ENCODE assay signal across 9 cellular contexts in the genomic region with DNA sequence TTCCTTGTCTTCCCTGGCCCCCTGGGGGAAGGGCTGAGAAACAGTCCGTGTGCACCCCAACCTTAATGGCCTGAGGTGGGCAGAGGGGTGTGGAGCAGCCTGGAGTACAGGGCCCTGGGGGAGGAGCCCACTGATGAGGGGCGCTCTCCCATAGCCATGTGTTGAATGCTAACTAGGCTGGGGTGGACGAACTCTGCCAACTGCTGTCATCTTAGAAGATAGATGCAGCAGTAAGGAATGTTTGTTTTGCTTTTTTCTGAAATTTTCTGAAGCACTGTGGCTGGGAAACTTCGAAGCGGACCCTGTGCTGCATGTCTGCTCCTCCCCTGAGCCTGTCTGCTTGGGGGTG. TPM values are rescaled to one million over a fixed set of nuclear protein-coding genes. Genes with fewer than 3 reads are reported as not detected.
A peak's percentile ranks its signal among the peaks of the same experiment; 100 is the strongest.
DNase-seq lines count a peak whose midpoint lies in the region; ATAC-seq and TF ChIP-seq lines count a peak whose summit lies in the region.
"Had no signal": no experiment of that assay in that cellular context is flagged by ENCODE, and none has a peak within 500 bp of the region (broad histone marks: within the 10 kb centered on the region; RNA-seq: fewer than 3 reads in every experiment).

No MANE protein-coding gene starts in this region.

- peaks cover 25 to 37% of the 10 kb centered on the region in 2 donors for H3K36me3 ChIP-seq in ascending aorta

- TF ChIP-seq CTCF in ascending aorta (IDR thresholded peaks at IDR 0.05), result no peak
- no peak for TF ChIP-seq CTCF in GM10248 (IDR thresholded peaks at IDR 0.05; ENCODE audit: control extremely low read depth, extremely low read depth, low read depth, missing control alignments)

- CTCF ChIA-PET in GM10248 (lab: Yijun Ruan, JAX), result interaction anchor here (1.4 to 4.7 kb wide), 3 partner anchors 13 to 128 kb away, joined by 3 to 14 read pairs (median 12); no protein-coding TSS in a partner anchor

- no peaks in the 10 kb centered on the region for H3K9me3 ChIP-seq in ascending aorta

- H3K4me1 ChIP-seq in ascending aorta, result peaks cover 11 to 38% of the 10 kb centered on the region in 2 donors

- DNase-seq in NCI-H1092 treated with DMSO at 0.1 percent for 48 hours (lab: John Stamatoyannopoulos, UW) (peak; percentile 22), NCI-H1092 (lab: John Stamatoyannopoulos, UW) (no peak), ascending aorta (ENCODE audit: low spot score in 2 of 2) (no peak), left kidney (ENCODE audit: low read depth, low spot score) (peak; percentile 70), substantia nigra (lab: John Stamatoyannopoulos, UW) (no peak), NCI-H2029 treated with DMSO at 0.1 percent for 48 hours (lab: John Stamatoyannopoulos, UW) (no peak), GM10248 (ENCODE audit: extremely low spot score) (no peak)
- DNase-seq: activated CD4-positive, alpha-beta T cell treated with anti-CD3 and anti-CD28 coated beads, Interleukin-2, amount 50 U/mL, for 1 hour had no signal

- ATAC-seq in GM19452 (IDR thresholded peaks at IDR 0.05; ENCODE audit: unreplicated experiment), result no peak

- H3K27ac ChIP-seq in ascending aorta (peak overlapping the region; percentile 58 to 78), substantia nigra (ENCODE audit: low read depth, low read length, poor library complexity, severe bottlenecking) (peak overlapping the region; percentile 69)

- H3K27me3 ChIP-seq in ascending aorta, result no peaks in the 10 kb centered on the region

- intact Hi-C loops in ascending aorta (cut with DNase I), result no loop called here

- H3K4me3 ChIP-seq in ascending aorta, result peak overlapping the region in 1 of 2 donors; percentile 10

- POLR2A ChIA-PET in GM10248 (lab: Yijun Ruan, JAX), result no interaction called here

RNA-seq across cellular contexts. Expression of gene SRSF5, which starts 54.8 kb away (rescaled TPM):
- total RNA-seq in ascending aorta, result 113 TPM

Comparison
In these comparisons a context has a peak if more than half of its experiments do, and no peak if none do; other contexts are left out.
1. DNase-seq: peak in NCI-H1092 treated with DMSO at 0.1 percent for 48 hours (single experiment) and left kidney (single experiment); none in NCI-H1092 (single experiment), ascending aorta (0 of 2), substantia nigra (0 of 49), NCI-H2029 treated with DMSO at 0.1 percent for 48 hours (single experiment) and GM10248 (single experiment).